ENCODE assay signal across 9 cellular contexts in the genomic region with DNA sequence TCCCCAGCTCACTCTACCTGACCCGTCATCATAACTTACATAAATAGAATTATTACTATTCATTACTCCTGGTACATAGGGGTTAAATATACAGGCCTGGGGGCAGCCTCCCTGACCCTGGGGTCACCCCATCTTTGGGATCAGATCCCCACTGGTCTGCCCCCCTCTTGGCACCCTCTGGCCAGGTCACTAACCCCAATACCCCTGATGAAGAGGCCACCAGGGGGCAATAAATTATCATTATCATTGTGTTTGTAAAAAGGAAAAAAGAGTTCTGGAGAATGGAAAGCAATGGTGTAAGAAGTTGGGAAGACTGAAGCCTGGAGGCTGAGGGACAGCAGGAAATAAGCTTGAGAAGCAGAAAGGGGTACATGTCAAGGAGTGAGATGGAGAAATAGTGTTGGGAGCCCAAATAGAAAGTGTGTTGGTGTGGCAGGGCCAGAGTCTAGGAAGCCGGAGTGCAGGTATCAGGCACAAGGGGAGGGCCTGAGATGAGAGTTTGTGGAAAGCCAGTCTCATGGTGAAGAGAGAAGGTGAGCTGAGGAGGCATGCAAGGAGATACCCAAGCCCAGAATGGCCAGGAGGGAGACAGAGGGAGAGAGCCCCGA. TPM values are rescaled to one million over a fixed set of nuclear protein-coding genes. Genes with fewer than 3 reads are reported as not detected.
DNase-seq lines count a peak whose midpoint lies in the region; ATAC-seq and TF ChIP-seq lines count a peak whose summit lies in the region.
"Had no signal": no experiment of that assay in that cellular context is flagged by ENCODE, and none has a peak within 500 bp of the region (broad histone marks: within the 10 kb centered on the region; RNA-seq: fewer than 3 reads in every experiment).

No MANE protein-coding gene starts in this region.

- H3K27me3 ChIP-seq in A673 (replicated peaks; ENCODE audit: insufficient read depth, low read depth, low read length, poor library complexity) = no peaks in the 10 kb centered on the region
- peaks cover 14% of the 10 kb centered on the region for H3K27me3 ChIP-seq in hepatocyte
- no peaks in the 10 kb centered on the region for H3K27me3 ChIP-seq in naive thymus-derived CD4-positive, alpha-beta T cell (ENCODE audit: control insufficient read depth in 2 of 2, insufficient read depth in 2 of 2, low read length in 2 of 2)

- no peak for ATAC-seq in naive thymus-derived CD4-positive, alpha-beta T cell
- ATAC-seq: left lobe of liver had no signal

- 82% methylated on average over 3 of the region's 3 CpGs for WGBS in hepatocyte (ENCODE audit: low lambda C conversion rate, missing lambda C conversion rate)

- 0 out of 2 replicates have a peak, but pooled peaks have one; percentile 39 for TF ChIP-seq CTCF in A673 (conservative IDR thresholded peaks at IDR 0.05; ENCODE audit: low read depth, low read length)
- TF ChIP-seq CTCF in GM13976 (IDR thresholded peaks at IDR 0.05; ENCODE audit: borderline replicate concordance, control extremely low read depth, extremely low read depth, insufficient read depth, missing control alignments) = peak; percentile 13
- peak; percentile 28; the same call in 1 of the 2 replicates for TF ChIP-seq CTCF in VCaP (conservative IDR thresholded peaks at IDR 0.05)
- peak; percentile 26 for TF ChIP-seq CTCF in hepatocyte (IDR thresholded peaks at IDR 0.05; ENCODE audit: poor library complexity)

- H3K27me3 Mint-ChIP-seq in naive thymus-derived CD4-positive, alpha-beta T cell = peaks cover 0 to 23% (median 4%) of the 10 kb centered on the region in 5 donors

- intact Hi-C loops in A673 (cut with micrococcal nuclease; ENCODE audit: unreplicated experiment) = no loop called here
- intact Hi-C loops in naive thymus-derived CD4-positive, alpha-beta T cell (cut with micrococcal nuclease) = no loop called here

- CTCF ChIA-PET in A673 (lab: Charles Lee) = interaction anchor here (0.7 kb wide), 1 partner anchor 181 kb away, joined by 3 read pairs; no protein-coding TSS in a partner anchor
- CTCF ChIA-PET in naive thymus-derived CD4-positive, alpha-beta T cell (lab: Charles Lee) = interaction anchor here (0.9 to 8.6 kb wide), 6 partner anchors 8 to 182 kb away, joined by 3 to 90 read pairs (median 4); no protein-coding TSS in a partner anchor

- no peak overlapping the region for H3K27ac ChIP-seq in A673 (ENCODE audit: low read depth, low read length, poor library complexity, severe bottlenecking)
- H3K27ac ChIP-seq in VCaP = no peak overlapping the region
- no peak overlapping the region for H3K27ac ChIP-seq in hepatocyte
- H3K27ac ChIP-seq in naive thymus-derived CD4-positive, alpha-beta T cell (ENCODE audit: low read depth, low read length) = no peak overlapping the region

- peaks cover 0 to 1% (median 0%) of the 10 kb centered on the region in 11 donors for H3K9me3 Mint-ChIP-seq in naive thymus-derived CD4-positive, alpha-beta T cell

- no peaks in the 10 kb centered on the region for H4K20me1 ChIP-seq in hepatocyte (ENCODE audit: insufficient read depth, poor library complexity, severe bottlenecking)

- DNase-seq in A673 (ENCODE audit: low spot score) (no peak), GM13976 (ENCODE audit: low spot score) (no peak), hepatocyte (ENCODE audit: low spot score) (no peak), NCI-H2107 treated with DMSO at 0.1 percent for 48 hours (lab: John Stamatoyannopoulos, UW; ENCODE audit: unreplicated experiment) (no peak), MV-4-11 (lab: John Stamatoyannopoulos, UW) (no peak), islet precursor cell (no peak)
- DNase-seq in naive thymus-derived CD4-positive, alpha-beta T cell = no peak

- POLR2A ChIA-PET in A673 (lab: Charles Lee; ENCODE audit: low non-redundant PET) = no interaction called here
- POLR2A ChIA-PET in naive thymus-derived CD4-positive, alpha-beta T cell (lab: Charles Lee) = interaction anchor here (0.6 to 6.2 kb wide), 5 partner anchors 17 to 295 kb away, joined by 4 to 52 read pairs (median 5); a partner anchor contains a TSS

- H3K9me3 ChIP-seq in A673 (ENCODE audit: low read depth, low read length, poor library complexity, severe bottlenecking) (no peaks in the 10 kb centered on the region), hepatocyte (ENCODE audit: low read depth) (no peaks in the 10 kb centered on the region)
- H3K9me3 ChIP-seq in naive thymus-derived CD4-positive, alpha-beta T cell (ENCODE audit: control insufficient read depth in 2 of 3, low read length in 3 of 3) = no peaks in the 10 kb centered on the region

- H3K36me3 ChIP-seq in A673 (ENCODE audit: insufficient read depth, low read length, poor library complexity, severe bottlenecking) (no peaks in the 10 kb centered on the region), hepatocyte (replicated peaks; ENCODE audit: insufficient read depth, low read depth) (no peaks in the 10 kb centered on the region)
- no peaks in the 10 kb centered on the region for H3K36me3 ChIP-seq in naive thymus-derived CD4-positive, alpha-beta T cell (ENCODE audit: control insufficient read depth in 2 of 3, insufficient read depth in 3 of 3, low read length in 3 of 3)

- in situ Hi-C loops in GM13976 (cut with MboI; ENCODE audit: low sequenced_read_pairs, unreplicated experiment) = no loop called here

- H3K4me3 ChIP-seq in A673 (ENCODE audit: low read depth, low read length, poor library complexity, severe bottlenecking) (no peak overlapping the region), hepatocyte (no peak overlapping the region)
- H3K4me3 ChIP-seq in naive thymus-derived CD4-positive, alpha-beta T cell (ENCODE audit: low read length) = no peak overlapping the region

- H3K36me3 Mint-ChIP-seq in naive thymus-derived CD4-positive, alpha-beta T cell = no peaks in the 10 kb centered on the region

- H3K4me1 ChIP-seq in A673 (ENCODE audit: insufficient read depth, low read length, poor library complexity, severe bottlenecking) (peaks cover 6% of the 10 kb centered on the region), hepatocyte (ENCODE audit: insufficient read depth) (peaks cover 13% of the 10 kb centered on the region)
- peaks cover 8 to 19% of the 10 kb centered on the region in 2 donors for H3K4me1 ChIP-seq in naive thymus-derived CD4-positive, alpha-beta T cell (ENCODE audit: control insufficient read depth in 2 of 2, insufficient read depth in 2 of 2, low read length in 2 of 2)

- H3K4me1 Mint-ChIP-seq in naive thymus-derived CD4-positive, alpha-beta T cell = peaks cover 13 to 28% (median 22%) of the 10 kb centered on the region in 7 donors

- peak overlapping the region in 4 of 10 donors; percentile 2 to 86 (median 33) for H3K4me3 Mint-ChIP-seq in naive thymus-derived CD4-positive, alpha-beta T cell

- no peak overlapping the region for H3K4me2 ChIP-seq in hepatocyte

- no peaks in the 10 kb centered on the region for H3K9me2 ChIP-seq in hepatocyte (replicated peaks; ENCODE audit: insufficient read depth)

- no peaks in the 10 kb centered on the region for H3K79me2 ChIP-seq in hepatocyte

- no TSS peak for BruUV-seq in A673 (replicated peaks; lab: Mats Ljungman, UMichigan)

- H3K27ac Mint-ChIP-seq in naive thymus-derived CD4-positive, alpha-beta T cell = peak overlapping the region in 3 of 9 donors; percentile 10 to 83 (median 52)

- H2AFZ ChIP-seq in hepatocyte = no peak overlapping the region

RNA-seq across cellular contexts. Expression of a gene that starts 6.1 kb away (rescaled TPM):
- total RNA-seq in A673 (2021) (94.2 and 104 TPM in 2 replicates), hepatocyte (57.3 and 60.3 TPM in 2 replicates)
- 70.6 and 79.9 TPM in 2 replicates for polyA plus RNA-seq in hepatocyte
- 10 to 100 TPM; 35.4 to 73.5 (median 69.0) TPM for total RNA-seq in naive thymus-derived CD4-positive, alpha-beta T cell
- 10 to 100 TPM; 45.9 to 58.2 TPM for polyA plus RNA-seq in naive thymus-derived CD4-positive, alpha-beta T cell

RNA-seq across cellular contexts. Expression of a gene that starts 8.6 kb away (rescaled TPM):
- not detected in 2 replicates for total RNA-seq in A673 (2021)
- 0.20 TPM in 1 of 2 replicates, not detected in the other for total RNA-seq in hepatocyte
- polyA plus RNA-seq in hepatocyte = 0.60 TPM in 1 of 2 replicates, not detected in the other
- total RNA-seq in naive thymus-derived CD4-positive, alpha-beta T cell = not detected
- under 1 TPM; 0.13 to 0.18 TPM for polyA plus RNA-seq in naive thymus-derived CD4-positive, alpha-beta T cell
- total RNA-seq: left lobe of liver had no signal

RNA-seq across cellular contexts. Expression of a gene that starts 28.0 kb away (rescaled TPM):
- 102 and 111 TPM in 2 replicates for total RNA-seq in A673 (2021)
- total RNA-seq in hepatocyte = 25.5 and 35.8 TPM in 2 replicates
- polyA plus RNA-seq in hepatocyte = 34.6 and 35.9 TPM in 2 replicates
- 10 to 100 TPM; 38.9 to 55.9 (median 49.2) TPM for total RNA-seq in naive thymus-derived CD4-positive, alpha-beta T cell
- polyA plus RNA-seq in naive thymus-derived CD4-positive, alpha-beta T cell = 10 to 100 TPM; 69.6 to 75.1 TPM

RNA-seq across cellular contexts. Expression of a gene that starts 32.2 kb away (rescaled TPM):
- 268 and 288 TPM in 2 replicates for total RNA-seq in A673 (2021)
- total RNA-seq in hepatocyte = 377 and 379 TPM in 2 replicates
- polyA plus RNA-seq in hepatocyte = 415 and 441 TPM in 2 replicates
- total RNA-seq in naive thymus-derived CD4-positive, alpha-beta T cell = 100 to 1,000 TPM; 323 to 785 (median 692) TPM
- polyA plus RNA-seq in naive thymus-derived CD4-positive, alpha-beta T cell = 1,000 to 10,000 TPM; 1,766 to 1,956 TPM

RNA-seq across cellular contexts. Expression of a gene that starts 52.4 kb away (rescaled TPM):
- total RNA-seq in A673 (2021) (78.4 and 80.9 TPM in 2 replicates), hepatocyte (48.0 and 53.3 TPM in 2 replicates)
- 11.0 and 12.8 TPM in 2 replicates for polyA plus RNA-seq in hepatocyte
- total RNA-seq in naive thymus-derived CD4-positive, alpha-beta T cell = 100 to 1,000 TPM in 2 of 5 experiments, 10 to 100 TPM in 3; 62.7 to 103 (median 79.6) TPM
- 10 to 100 TPM; 10.2 to 13.6 TPM for polyA plus RNA-seq in naive thymus-derived CD4-positive, alpha-beta T cell
